21 cellular contexts compared by ENCODE assay signal in genomic region chr16:68492501-68493411, GRCh38. TPM values are rescaled to one million over a fixed set of nuclear protein-coding genes. Genes with fewer than 3 reads are reported as not detected.
DNase-seq lines count a peak whose midpoint lies in the region; ATAC-seq and TF ChIP-seq lines count a peak whose summit lies in the region.
"Had no signal": no experiment of that assay in that cellular context is flagged by ENCODE, and none has a peak within 500 bp of the region (broad histone marks: within the 10 kb centered on the region; RNA-seq: fewer than 3 reads in every experiment).

No MANE protein-coding gene starts in this region.

- no peaks in the 10 kb centered on the region for H3K27me3 ChIP-seq in lower lobe of right lung (ENCODE audit: low read depth)
- no peaks in the 10 kb centered on the region for H3K27me3 ChIP-seq in thyroid gland
- no peaks in the 10 kb centered on the region for H3K27me3 ChIP-seq in WERI-Rb-1 (ENCODE audit: insufficient read depth, low read depth, severe bottlenecking)

- ATAC-seq in lower lobe of right lung (peak; percentile 12 to 20), SK-N-SH treated with all-trans-retinoic acid at 6 μM for 48 hours (no peak)
- ATAC-seq: activated CD8-positive, alpha-beta T cell treated with anti-CD3 and anti-CD28 coated beads, Interleukin-2, amount 10 ng/mL, durations not matched to agents 7 days and 5 days had no signal

- CTCF ChIA-PET in RWPE1 (lab: Yijun Ruan, JAX), result interaction anchor here (0.5 to 1.4 kb wide), 3 partner anchors 18 to 773 kb away, joined by 3 to 6 read pairs (median 4); no protein-coding TSS in a partner anchor

- TF ChIP-seq CTCF in RWPE1 (conservative IDR thresholded peaks at IDR 0.05; ENCODE audit: low read depth), result no peak
- no peak for TF ChIP-seq CTCF in lower lobe of right lung (IDR thresholded peaks at IDR 0.05)
- TF ChIP-seq CTCF in thyroid gland (IDR thresholded peaks at IDR 0.05), result no peak
- TF ChIP-seq CTCF in WERI-Rb-1 (IDR thresholded peaks at IDR 0.05; ENCODE audit: low read depth, low read length), result no peak

- peak; percentile 27 for DNase-seq in NCI-H345 (lab: John Stamatoyannopoulos, UW)
- DNase-seq in NCI-H345 treated with DMSO at 0.1 percent for 48 hours (lab: John Stamatoyannopoulos, UW; ENCODE audit: unreplicated experiment), result no peak
- no peak for DNase-seq in RWPE1 (ENCODE audit: low spot score)
- DNase-seq in lower lobe of right lung, result no peak
- no peak for DNase-seq in thyroid gland
- DNase-seq in WERI-Rb-1, result no peak
- DNase-seq in DMS153 treated with DMSO at 0.1 percent for 48 hours (lab: John Stamatoyannopoulos, UW; ENCODE audit: unreplicated experiment), result no peak
- DNase-seq: activated CD8-positive, alpha-beta T cell treated with anti-CD3 and anti-CD28 coated beads, Interleukin-2, amount 10 ng/mL, durations not matched to agents 7 days and 5 days; activated naive CD8-positive, alpha-beta T cell treated with anti-CD3 and anti-CD28 coated beads, Interleukin-2, amount 10 ng/mL, durations not matched to agents 7 days and 5 days; DMS79; GOT3; islet precursor cell; KBM-7; NCI-H1105 treated with DMSO at 0.1 percent for 48 hours; NCI-H446; T-helper 1 cell; tibial artery had no signal

- no peak for TF ChIP-seq POLR2A in thyroid gland (IDR thresholded peaks at IDR 0.05)

- intact Hi-C loops in lower lobe of right lung (cut with DNase I), result no loop called here
- intact Hi-C loops in thyroid gland (cut with DNase I), result no loop called here

- 81% methylated on average over 3 of the region's 6 CpGs for WGBS in thyroid gland, 2 donors

- H3K36me3 ChIP-seq in lower lobe of right lung (no peaks in the 10 kb centered on the region), thyroid gland (no peaks in the 10 kb centered on the region), WERI-Rb-1 (no peaks in the 10 kb centered on the region)
- H3K36me3 ChIP-seq: tibial artery had no signal

- H3K9me3 ChIP-seq in lower lobe of right lung, result no peaks in the 10 kb centered on the region
- H3K9me3 ChIP-seq in thyroid gland, result no peaks in the 10 kb centered on the region
- no peaks in the 10 kb centered on the region for H3K9me3 ChIP-seq in WERI-Rb-1 (ENCODE audit: severe bottlenecking)
- H3K9me3 ChIP-seq: tibial artery had no signal

- H3K4me3 ChIP-seq in lower lobe of right lung (no peak overlapping the region), thyroid gland (replicated peaks in 1 of 3) (no peak overlapping the region), WERI-Rb-1 (ENCODE audit: low read depth, low read length) (no peak overlapping the region)
- H3K4me3 ChIP-seq: smooth muscle cell, tibial artery had no signal

- peak overlapping the region; percentile 93 for H3K27ac ChIP-seq in RWPE1
- no peak overlapping the region for H3K27ac ChIP-seq in lower lobe of right lung
- H3K27ac ChIP-seq in thyroid gland, result peak overlapping the region; percentile 57 to 75 (median 64)
- H3K27ac ChIP-seq in WERI-Rb-1, result no peak overlapping the region
- H3K27ac ChIP-seq: C4-2B, parathyroid adenoma, tibial artery had no signal

- H3K4me1 ChIP-seq in lower lobe of right lung (no peaks in the 10 kb centered on the region), thyroid gland (peaks cover 19 to 32% of the 10 kb centered on the region in 2 donors)

- POLR2A ChIA-PET in RWPE1 (lab: Yijun Ruan, JAX; ENCODE audit: low non-redundant PET), result no interaction called here

TF ChIP-seq in SK-N-SH treated with all-trans-retinoic acid at 6 μM for 48 hours, 23 proteins besides CTCF, POLR2A, EP300 and RAD21:
- no peak for TF ChIP-seq GLIS3 (CRISPR knock-in tag; IDR thresholded peaks at IDR 0.05)
- no peak for TF ChIP-seq OSR1 (CRISPR knock-in tag; IDR thresholded peaks at IDR 0.05)
- TF ChIP-seq SNAI2 (CRISPR knock-in tag; IDR thresholded peaks at IDR 0.05), result no peak
- no peak for TF ChIP-seq ZFP30 (CRISPR knock-in tag; IDR thresholded peaks at IDR 0.05)
- no peak for TF ChIP-seq ARNTL (CRISPR knock-in tag; IDR thresholded peaks at IDR 0.05; ENCODE audit: borderline replicate concordance, low read depth)
TF ChIP-seq in SK-N-SH treated with all-trans-retinoic acid at 6 μM for 48 hours: peak in this region for 0.

RNA-seq across cellular contexts. Expression of gene SMPD3, which starts 44.4 kb away (rescaled TPM):
- 3.6 TPM for total RNA-seq in lower lobe of right lung
- 1 to 10 TPM in 3 of 4 donors, under 1 TPM in 1; 0.33 to 2.4 (median 1.3) TPM for total RNA-seq in thyroid gland

RNA-seq across cellular contexts. Expression of gene ZFP90, which starts 46.3 kb away (rescaled TPM):
- total RNA-seq in lower lobe of right lung, result 25.7 TPM
- 10 to 100 TPM; 34.3 to 46.4 (median 38.7) TPM for total RNA-seq in thyroid gland

Comparison
In these comparisons a context has a peak if more than half of its experiments do, and no peak if none do; other contexts are left out.
1. H3K27ac ChIP-seq: peak in RWPE1 (single experiment) and thyroid gland (3 of 3); none in lower lobe of right lung (single experiment) and WERI-Rb-1 (single experiment).